In genomic region chr16:52581530-52581929, GRCh38 we compare ENCODE assay signal across 1 cellular context.
TF ChIP-seq lines count a peak whose summit lies in the region.

No MANE protein-coding gene starts in this region.

TF ChIP-seq in liver, 16 proteins besides CTCF, POLR2A, EP300 and RAD21 (continued from another document):
- no peak for TF ChIP-seq REST (IDR thresholded peaks at IDR 0.05)
